In the genomic region with DNA sequence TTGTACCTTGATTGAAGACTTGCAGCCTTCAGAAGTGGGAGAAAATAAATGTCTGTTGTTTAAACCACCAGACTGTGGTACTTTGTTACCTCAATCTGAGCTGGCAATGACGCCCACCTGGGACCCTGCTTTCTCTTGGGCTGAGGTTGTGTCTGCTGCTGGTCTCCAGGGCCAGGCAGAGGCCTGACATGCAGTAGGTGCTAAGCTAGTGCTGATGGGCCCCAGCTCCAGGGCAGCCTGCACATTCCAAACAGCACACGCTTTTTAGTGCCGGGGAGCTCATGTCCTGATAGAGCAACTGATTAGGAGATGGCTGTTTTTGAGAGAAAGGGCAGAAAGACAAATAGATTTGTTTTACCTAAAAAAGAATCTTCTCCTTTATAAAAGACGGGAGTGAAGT, we compare ENCODE assay signal across 24 cellular contexts.
DNase-seq lines count a peak whose midpoint lies in the region; ATAC-seq, FAIRE-seq and TF ChIP-seq lines count a peak whose summit lies in the region.
"Had no signal": no experiment of that assay in that cellular context is flagged by ENCODE, and none has a peak within 500 bp of the region (broad histone marks: within the 10 kb centered on the region; RNA-seq: fewer than 3 reads in every experiment).

No MANE protein-coding gene starts in this region.

- H2BK12ac ChIP-seq in neuronal stem cell (ENCODE audit: low read length), result no peak overlapping the region

- H3K9me3 ChIP-seq in DND-41 (ENCODE audit: insufficient read depth, low read length, severe bottlenecking) (no peaks in the 10 kb centered on the region), mammary epithelial cell (replicated peaks; ENCODE audit: insufficient read depth, low read length) (no peaks in the 10 kb centered on the region), keratinocyte (ENCODE audit: control insufficient read depth, low read depth, low read length) (no peaks in the 10 kb centered on the region), neuronal stem cell (replicated peaks in 1 of 2; ENCODE audit: control insufficient read depth in 2 of 2, insufficient read depth in 1 of 2, low read depth in 1 of 2, low read length in 2 of 2) (no peaks in the 10 kb centered on the region), HepG2 (ENCODE audit: low read length) (no peaks in the 10 kb centered on the region)
- H3K9me3 ChIP-seq: A549 had no signal

- H3K4me3 ChIP-seq in DND-41 (ENCODE audit: low read depth in 1 of 2, low read length in 2 of 2) (no peak overlapping the region), mammary epithelial cell (replicated peaks in 1 of 3; ENCODE audit: insufficient read depth in 1 of 3, low read depth in 2 of 3, low read length in 3 of 3) (no peak overlapping the region), keratinocyte (ENCODE audit: control insufficient read depth in 2 of 3, extremely low read depth in 1 of 3, insufficient read depth in 2 of 3, low read depth in 1 of 3, low read length in 3 of 3) (no peak overlapping the region), neuronal stem cell (ENCODE audit: low read length in 2 of 2) (no peak overlapping the region), HepG2 (replicated peaks in 1 of 3; ENCODE audit: insufficient read depth in 1 of 3, low read depth in 2 of 3, low read length in 3 of 3) (no peak overlapping the region)
- H3K4me3 ChIP-seq: A549, GM12878 had no signal

- no peak overlapping the region for H2AK5ac ChIP-seq in neuronal stem cell (ENCODE audit: low read depth, low read length)

- no peaks in the 10 kb centered on the region for H3K4me1 ChIP-seq in DND-41 (ENCODE audit: insufficient read depth, low read length)
- H3K4me1 ChIP-seq in mammary epithelial cell (ENCODE audit: insufficient read depth, low read length), result peaks cover 34% of the 10 kb centered on the region
- H3K4me1 ChIP-seq in keratinocyte (ENCODE audit: control insufficient read depth, extremely low read depth, insufficient read depth, low read length), result peaks cover 43% of the 10 kb centered on the region
- H3K4me1 ChIP-seq in neuronal stem cell (ENCODE audit: control insufficient read depth in 2 of 2, insufficient read depth in 1 of 2, low read depth in 1 of 2, low read length in 2 of 2), result peaks cover 0 to 8% of the 10 kb centered on the region in 2 donors
- H3K4me1 ChIP-seq in HepG2 (ENCODE audit: insufficient read depth, low read length), result no peaks in the 10 kb centered on the region
- H3K4me1 ChIP-seq: A549 had no signal

- no peak for TF ChIP-seq POLR2A in HepG2 (IDR thresholded peaks at IDR 0.05; ENCODE audit: insufficient read depth in 1 of 2, low read depth in 2 of 2, low read length in 2 of 2)

- TF ChIP-seq CTCF in DND-41 (IDR thresholded peaks at IDR 0.05; ENCODE audit: borderline replicate concordance, extremely low read depth, low read length, poor library complexity, severe bottlenecking) (no peak), mammary epithelial cell (conservative IDR thresholded peaks at IDR 0.05 in 1 of 2, IDR thresholded peaks at IDR 0.05 in 1 of 2; ENCODE audit: extremely low read depth in 1 of 2, insufficient read depth in 1 of 2, low read depth in 1 of 2, low read length in 2 of 2) (no peak), keratinocyte (optimal IDR thresholded peaks at IDR 0.05 in 1 of 3, IDR thresholded peaks at IDR 0.05 in 1 of 3, conservative IDR thresholded peaks at IDR 0.05 in 1 of 3; ENCODE audit: extremely low read depth in 1 of 3, insufficient read depth in 2 of 3, low read length in 3 of 3) (no peak), HepG2 (CRISPR knock-in tag; IDR thresholded peaks at IDR 0.05) (no peak)

- no peaks in the 10 kb centered on the region for H3K9me1 ChIP-seq in keratinocyte (ENCODE audit: control insufficient read depth, extremely low read depth, insufficient read depth, low read length)

- intact Hi-C loops in mammary epithelial cell (cut with micrococcal nuclease), result loop anchor here (10.0 kb wide), 1 partner anchor 272 kb away; no protein-coding TSS in a partner anchor
- intact Hi-C loops in HepG2 (cut with micrococcal nuclease; ENCODE audit: unreplicated experiment), result no loop called here

- no peak overlapping the region for H3K14ac ChIP-seq in neuronal stem cell (ENCODE audit: low read length)

- TF ChIP-seq RAD21 in HepG2 (CRISPR knock-in tag; IDR thresholded peaks at IDR 0.05), result no peak

- no peaks in the 10 kb centered on the region for H3K79me2 ChIP-seq in DND-41 (ENCODE audit: insufficient read depth, low read length)
- no peaks in the 10 kb centered on the region for H3K79me2 ChIP-seq in mammary epithelial cell (ENCODE audit: insufficient read depth, low read length)
- no peaks in the 10 kb centered on the region for H3K79me2 ChIP-seq in keratinocyte (ENCODE audit: control insufficient read depth, insufficient read depth, low read length)
- no peaks in the 10 kb centered on the region for H3K79me2 ChIP-seq in HepG2 (ENCODE audit: insufficient read depth, low read length)

- H2BK5ac ChIP-seq in neuronal stem cell (ENCODE audit: low read length), result no peak overlapping the region

- H3K4me3 Mint-ChIP-seq in stimulated activated memory B cell treated with anti-CD40 and anti-IgM and Interleukin-4, amounts not matched to agents 10 μg/mL and 1 μg/mL and 100 μg/mL, for 72 hours, result no peak overlapping the region

- 28% methylated on average over 3 of the region's 4 CpGs for WGBS in mammary epithelial cell (ENCODE audit: low coverage, missing lambda C conversion rate)
- WGBS in neuronal stem cell (ENCODE audit: extremely low coverage in 2 of 2, insufficient read length in 2 of 2, insufficient replicate concordance in 1 of 2), 2 donors, result no CpG with 5 or more reads among the region's 4 CpGs
- WGBS in HepG2 (ENCODE audit: low lambda C conversion rate), result 6% methylated on average over 4 of the region's 4 CpGs

- CTCF ChIA-PET in mammary epithelial cell (lab: Charles Lee; ENCODE audit: low non-redundant PET), result interaction anchor here (0.7 kb wide), 1 partner anchor 251 kb away, joined by 3 read pairs; no protein-coding TSS in a partner anchor
- CTCF ChIA-PET in HepG2 (lab: Yijun Ruan, JAX; ENCODE audit: low intra/inter-chr PET ratio, low total read pairs), result no interaction called here

- FAIRE-seq in keratinocyte (lab: Jason Lieb, UNC) (no peak), HepG2 (lab: Jason Lieb, UNC) (no peak)
- FAIRE-seq: A549, G401.6, GM12878, GM18507 had no signal

- no peaks in the 10 kb centered on the region for H3K36me3 ChIP-seq in DND-41 (ENCODE audit: insufficient read depth, low read length)
- no peaks in the 10 kb centered on the region for H3K36me3 ChIP-seq in mammary epithelial cell (ENCODE audit: insufficient read depth, low read length)
- no peaks in the 10 kb centered on the region for H3K36me3 ChIP-seq in keratinocyte (ENCODE audit: control insufficient read depth in 2 of 2, extremely low read depth in 1 of 2, insufficient read depth in 2 of 2, low read length in 2 of 2)
- H3K36me3 ChIP-seq in neuronal stem cell (replicated peaks in 1 of 2; ENCODE audit: control insufficient read depth in 2 of 2, insufficient read depth in 2 of 2, low read length in 2 of 2), result no peaks in the 10 kb centered on the region
- H3K36me3 ChIP-seq in HepG2 (replicated peaks in 1 of 2; ENCODE audit: control insufficient read depth in 1 of 2, insufficient read depth in 2 of 2, low read length in 2 of 2), result no peaks in the 10 kb centered on the region

- H3K4me2 ChIP-seq in DND-41 (ENCODE audit: insufficient read depth, low read length) (no peak overlapping the region), mammary epithelial cell (ENCODE audit: insufficient read depth, low read depth, low read length) (peak overlapping the region; percentile 20), keratinocyte (ENCODE audit: control insufficient read depth, extremely low read depth, insufficient read depth, low read depth, low read length) (peak overlapping the region; percentile 38), neuronal stem cell (ENCODE audit: insufficient read depth, low read length, poor library complexity, severe bottlenecking) (no peak overlapping the region), HepG2 (ENCODE audit: low read depth, low read length) (no peak overlapping the region)
- H3K4me2 ChIP-seq: A549 had no signal

- H3K27me3 ChIP-seq in DND-41 (ENCODE audit: insufficient read depth, low read length, poor library complexity), result peaks cover 5% of the 10 kb centered on the region
- H3K27me3 ChIP-seq in mammary epithelial cell (ENCODE audit: insufficient read depth, low read length), result no peaks in the 10 kb centered on the region
- H3K27me3 ChIP-seq in keratinocyte (ENCODE audit: control insufficient read depth, extremely low read depth, insufficient read depth, low read length), result no peaks in the 10 kb centered on the region
- no peaks in the 10 kb centered on the region for H3K27me3 ChIP-seq in neuronal stem cell (ENCODE audit: control insufficient read depth in 3 of 3, insufficient read depth in 3 of 3, low read depth in 1 of 3, low read length in 3 of 3)
- peaks cover 0 to 23% of the 10 kb centered on the region in 2 experiments; a peak in 1 of 5 replicates for H3K27me3 ChIP-seq in HepG2 (ENCODE audit: control insufficient read depth in 1 of 2, insufficient read depth in 2 of 2, low read length in 2 of 2)

- in situ Hi-C loops in mammary epithelial cell (cut with MboI; ENCODE audit: low sequenced_read_pairs in 2 of 2), result no loop called here
- in situ Hi-C loops in HepG2 (cut with HindIII; ENCODE audit: extremely low pct_ligation_motif_present, low pct_unique_long_range_greater_than_20kb), result no loop called here

- no peak overlapping the region for H3K27ac ChIP-seq in DND-41 (ENCODE audit: low read length)
- no peak overlapping the region for H3K27ac ChIP-seq in mammary epithelial cell (ENCODE audit: insufficient read depth, low read depth, low read length)
- no peak overlapping the region for H3K27ac ChIP-seq in keratinocyte (ENCODE audit: control insufficient read depth, insufficient read depth, low read length)
- H3K27ac ChIP-seq in neuronal stem cell (replicated peaks; ENCODE audit: low read length), result no peak overlapping the region
- H3K27ac ChIP-seq in HepG2 (ENCODE audit: extremely low read length, insufficient read depth, low read length), result no peak overlapping the region
- H3K27ac ChIP-seq: A549 had no signal

- POLR2A ChIA-PET in HepG2 (lab: Yijun Ruan, JAX), result no interaction called here

- no TSS peak for BruUV-seq in mammary epithelial cell (replicated peaks; lab: Mats Ljungman, UMichigan)
- BruUV-seq in HepG2 (replicated peaks; lab: Mats Ljungman, UMichigan), result no TSS peak

- H2BK120ac ChIP-seq in neuronal stem cell (ENCODE audit: low read depth, low read length), result no peak overlapping the region

- no peak overlapping the region for H3K27ac Mint-ChIP-seq in stimulated activated memory B cell treated with anti-CD40 and anti-IgM and Interleukin-4, amounts not matched to agents 10 μg/mL and 1 μg/mL and 100 μg/mL, for 72 hours
- H3K27ac Mint-ChIP-seq: CD4-positive, alpha-beta memory T cell had no signal

- H4K20me1 ChIP-seq in DND-41 (ENCODE audit: insufficient read depth, low read length) (no peaks in the 10 kb centered on the region), mammary epithelial cell (ENCODE audit: insufficient read depth, low read length) (no peaks in the 10 kb centered on the region), keratinocyte (ENCODE audit: control insufficient read depth, extremely low read depth, insufficient read depth, low read length) (no peaks in the 10 kb centered on the region), HepG2 (ENCODE audit: insufficient read depth, low read length) (no peaks in the 10 kb centered on the region)

- H3K9ac ChIP-seq in DND-41 (ENCODE audit: low read depth, low read length) (no peak overlapping the region), mammary epithelial cell (ENCODE audit: insufficient read depth, low read length) (no peak overlapping the region), keratinocyte (ENCODE audit: control insufficient read depth, extremely low read depth, insufficient read depth, low read length) (no peak overlapping the region), neuronal stem cell (ENCODE audit: low read depth, low read length, poor library complexity) (no peak overlapping the region), HepG2 (ENCODE audit: insufficient read depth, low read depth, low read length) (no peak overlapping the region)

- ATAC-seq in DND-41 (ENCODE audit: insufficient read depth, low read depth) (peak; percentile 27; the same call in 1 of the 3 replicates), HG02885 (IDR thresholded peaks at IDR 0.05; ENCODE audit: poor library complexity, unreplicated experiment) (no peak), HepG2 (no peak)
- no peak for ATAC-seq in stimulated activated memory B cell treated with anti-CD40 and anti-IgM and Interleukin-4, amounts not matched to agents 10 μg/mL and 1 μg/mL and 100 μg/mL, for 72 hours
- ATAC-seq: A549, GM12878 had no signal

- no peak overlapping the region for H4K91ac ChIP-seq in neuronal stem cell (ENCODE audit: low read depth, low read length, poor library complexity)

- H2BK15ac ChIP-seq in neuronal stem cell (ENCODE audit: low read length), result no peak overlapping the region

- dilution Hi-C loops in mammary epithelial cell (cut with HindIII; ENCODE audit: low sequenced_read_pairs), result no loop called here
- dilution Hi-C loops in keratinocyte (cut with MboI; ENCODE audit: extremely low pct_ligation_motif_present, low sequenced_read_pairs), result no loop called here

- no peak overlapping the region for H3K23ac ChIP-seq in neuronal stem cell (ENCODE audit: low read depth, low read length, poor library complexity)

- H3K9me3 Mint-ChIP-seq in stimulated activated memory B cell treated with anti-CD40 and anti-IgM and Interleukin-4, amounts not matched to agents 10 μg/mL and 1 μg/mL and 100 μg/mL, for 72 hours, result no peaks in the 10 kb centered on the region

- no peak for TF ChIP-seq EP300 in HepG2 (IDR thresholded peaks at IDR 0.05; ENCODE audit: low read depth in 2 of 2, low read length in 2 of 2)
- TF ChIP-seq EP300 in HepG2 (CRISPR knock-in tag; IDR thresholded peaks at IDR 0.05; ENCODE audit: borderline replicate concordance), result no peak

- no peak overlapping the region for H2AFZ ChIP-seq in DND-41 (ENCODE audit: low read depth, low read length)
- peak overlapping the region; percentile 40 for H2AFZ ChIP-seq in mammary epithelial cell (ENCODE audit: low read depth, low read length)
- H2AFZ ChIP-seq in keratinocyte (ENCODE audit: control insufficient read depth, low read length), result no peak overlapping the region
- no peak overlapping the region for H2AFZ ChIP-seq in neuronal stem cell (ENCODE audit: low read length)
- no peak overlapping the region for H2AFZ ChIP-seq in HepG2 (ENCODE audit: low read length)

- H3K4me1 Mint-ChIP-seq in stimulated activated memory B cell treated with anti-CD40 and anti-IgM and Interleukin-4, amounts not matched to agents 10 μg/mL and 1 μg/mL and 100 μg/mL, for 72 hours, result no peaks in the 10 kb centered on the region
- H3K4me1 Mint-ChIP-seq: CD4-positive, alpha-beta memory T cell had no signal

- DNase-seq in DND-41, result no peak
- no peak for DNase-seq in mammary epithelial cell
- DNase-seq in keratinocyte (ENCODE audit: low read depth, low spot score), result no peak
- no peak for DNase-seq in neuronal stem cell (ENCODE audit: low spot score)
- no peak for DNase-seq in HepG2 (ENCODE audit: low spot score)
- no peak for DNase-seq in germinal center (ENCODE audit: low spot score)
- DNase-seq: 8988T; ACHN; AML-193; C1 segment of cervical spinal cord; Calu3; CD4-positive, alpha-beta memory T cell; COR-L47; DMS53; DMS79 treated with DMSO at 0.1 percent for 48 hours; GOT3; H7; HCEC 1CT had no signal

- no peaks in the 10 kb centered on the region for H3K27me3 Mint-ChIP-seq in stimulated activated memory B cell treated with anti-CD40 and anti-IgM and Interleukin-4, amounts not matched to agents 10 μg/mL and 1 μg/mL and 100 μg/mL, for 72 hours
- H3K27me3 Mint-ChIP-seq: CD4-positive, alpha-beta memory T cell had no signal

- no peaks in the 10 kb centered on the region for H3K36me3 Mint-ChIP-seq in stimulated activated memory B cell treated with anti-CD40 and anti-IgM and Interleukin-4, amounts not matched to agents 10 μg/mL and 1 μg/mL and 100 μg/mL, for 72 hours
- H3K36me3 Mint-ChIP-seq: CD4-positive, alpha-beta memory T cell had no signal

- H3K4ac ChIP-seq in neuronal stem cell (ENCODE audit: low read length), result no peak overlapping the region

- no peaks in the 10 kb centered on the region for H3K79me1 ChIP-seq in neuronal stem cell (ENCODE audit: low read depth, low read length)

- peak overlapping the region; percentile 52 for H4K8ac ChIP-seq in neuronal stem cell (ENCODE audit: low read depth, low read length)

- peak overlapping the region; percentile 56 for H3K18ac ChIP-seq in neuronal stem cell (ENCODE audit: low read length)

Comparison
In these comparisons a context has a peak if more than half of its experiments do, and no peak if none do; other contexts are left out.
1. H3K4me2 ChIP-seq: peak in mammary epithelial cell (single experiment) and keratinocyte (single experiment); none in DND-41 (single experiment), neuronal stem cell (single experiment) and HepG2 (single experiment).